ENCODE assay signal across 28 cellular contexts in genomic region chr4:24930136-24930535, GRCh38. TPM values are rescaled to one million over a fixed set of nuclear protein-coding genes. Genes with fewer than 3 reads are reported as not detected.
DNase-seq lines count a peak whose midpoint lies in the region; ATAC-seq and TF ChIP-seq lines count a peak whose summit lies in the region.
"Had no signal": no experiment of that assay in that cellular context is flagged by ENCODE, and none has a peak within 500 bp of the region (broad histone marks: within the 10 kb centered on the region; RNA-seq: fewer than 3 reads in every experiment).

No MANE protein-coding gene starts in this region.

- no peaks in the 10 kb centered on the region for H3K36me3 ChIP-seq in SJCRH30
- H3K36me3 ChIP-seq: esophagus squamous epithelium, heart right ventricle, stomach had no signal

- no peak for ATAC-seq in HG02852 (IDR thresholded peaks at IDR 0.05; ENCODE audit: unreplicated experiment)
- ATAC-seq: effector memory CD8-positive, alpha-beta T cell; heart right ventricle; left cardiac atrium; psoas muscle had no signal

- H3K27ac ChIP-seq in HL-60 (replicated peaks) = no peak overlapping the region
- H3K27ac ChIP-seq in SJCRH30 = no peak overlapping the region
- H3K27ac ChIP-seq: esophagus squamous epithelium, heart right ventricle, KMS-11, psoas muscle, RWPE1, stomach had no signal

- H3K9me3 ChIP-seq in SJCRH30 (replicated peaks) = no peaks in the 10 kb centered on the region
- H3K9me3 ChIP-seq: SK-N-SH had no signal

- H3K27me3 ChIP-seq in HL-60 (ENCODE audit: insufficient read depth, poor library complexity, severe bottlenecking) = no peaks in the 10 kb centered on the region
- no peaks in the 10 kb centered on the region; the same call in 1 of the 2 replicates for H3K27me3 ChIP-seq in SJCRH30
- H3K27me3 ChIP-seq: stomach had no signal

- peaks cover 3% of the 10 kb centered on the region for H3K4me1 ChIP-seq in SJCRH30
- H3K4me1 ChIP-seq: esophagus squamous epithelium, psoas muscle, stomach had no signal

- DNase-seq in HL-60 (ENCODE audit: low read depth in 1 of 2, low spot score in 1 of 2) (peak; percentile 32 to 66), MV-4-11 (lab: John Stamatoyannopoulos, UW) (peak; percentile 35), epithelial cell of esophagus (ENCODE audit: low read depth) (peak; percentile 34), kidney tubule cell (ENCODE audit: low spot score) (peak; percentile 60), NCI-H187 (lab: John Stamatoyannopoulos, UW) (no peak), SJCRH30 (no peak)
- DNase-seq: activated CD4-positive, alpha-beta T cell treated with anti-CD3 and anti-CD28 coated beads for 48 hours; activated naive CD4-positive, alpha-beta T cell treated with Interleukin-2 at 50 U/mL for 16 hours; activated T-cell treated with anti-CD3 and anti-CD28 coated beads, Interleukin-2, amount 50 U/mL, for 48 hours; amniotic stem cell; CD4-positive, alpha-beta memory T cell; effector memory CD8-positive, alpha-beta T cell; esophagus squamous epithelium; heart right ventricle; left cardiac atrium; mammary epithelial cell; NCI-H1092; NCI-H187 treated with DMSO at 0.1 percent for 48 hours; psoas muscle; SK-N-SH; stimulated activated CD8-positive, alpha-beta memory T cell treated with anti-CD3 and anti-CD28 coated beads, Interleukin-4, amount 100 ng/mL, for 48 hours; stomach; T-helper 2 cell; trophoblast cell had no signal

- TF ChIP-seq CTCF in HL-60 (IDR thresholded peaks at IDR 0.05; ENCODE audit: insufficient read depth, low read length) (no peak), epithelial cell of esophagus (IDR thresholded peaks at IDR 0.05; ENCODE audit: insufficient read depth, low read depth, low read length, missing control alignments) (no peak)

- no peak overlapping the region for H3K4me3 ChIP-seq in HL-60 (replicated peaks; ENCODE audit: insufficient read depth, low read length)
- H3K4me3 ChIP-seq in epithelial cell of esophagus (ENCODE audit: low read length) = no peak overlapping the region
- no peak overlapping the region for H3K4me3 ChIP-seq in SJCRH30
- H3K4me3 ChIP-seq: esophagus squamous epithelium, heart right ventricle, psoas muscle, stomach had no signal

RNA-seq across cellular contexts. Expression of gene CCDC149, which starts 17.3 kb away (rescaled TPM):
- total RNA-seq in SJCRH30 (2014; rRNA removed; shearing (Covaris generic)) = 0.91 and 1.1 TPM in 2 replicates
- total RNA-seq: G401 had no signal

Comparison
In these comparisons a context has a peak if more than half of its experiments do, and no peak if none do; other contexts are left out.
1. DNase-seq: peak in HL-60 (2 of 2), MV-4-11 (single experiment), epithelial cell of esophagus (single experiment) and kidney tubule cell (single experiment); none in NCI-H187 (0 of 2) and SJCRH30 (0 of 2).